Comparison of ENCODE assay signal across 9 cellular contexts in genomic region chr17:2710075-2710803, GRCh38. TPM values are rescaled to one million over a fixed set of nuclear protein-coding genes. Genes with fewer than 3 reads are reported as not detected.
A peak's percentile ranks its signal among the peaks of the same experiment; 100 is the strongest.
DNase-seq lines count a peak whose midpoint lies in the region; ATAC-seq, FAIRE-seq and TF ChIP-seq lines count a peak whose summit lies in the region.
"Had no signal": no experiment of that assay in that cellular context is flagged by ENCODE, and none has a peak within 500 bp of the region (broad histone marks: within the 10 kb centered on the region; RNA-seq: fewer than 3 reads in every experiment).

No MANE protein-coding gene starts in this region.

- H3K36me3 Mint-ChIP-seq in activated CD8-positive, alpha-beta memory T cell treated with anti-CD3 and anti-CD28 coated beads, Interleukin-2, amount 10 ng/mL, durations not matched to agents 7 days and 5 days = peaks cover 2% of the 10 kb centered on the region
- H3K36me3 Mint-ChIP-seq in activated T-helper 1 cell treated with anti-CD3 and anti-CD28 coated beads, Interleukin-12 subunit alpha, Interleukin-12 subunit beta, Interleukin-2, Interleukin-4 antibody, amounts not matched to agents 30 ng/mL and 10 ng/mL and 1 ng/mL, durations not matched to agents 14 hours and 24 hours and 36 hours (ENCODE audit: low read depth) = peaks cover 2% of the 10 kb centered on the region

- H3K4me1 Mint-ChIP-seq in activated CD8-positive, alpha-beta memory T cell treated with anti-CD3 and anti-CD28 coated beads, Interleukin-2, amount 10 ng/mL, durations not matched to agents 7 days and 5 days = peaks cover 37% of the 10 kb centered on the region
- peaks cover 37% of the 10 kb centered on the region for H3K4me1 Mint-ChIP-seq in activated T-helper 1 cell treated with anti-CD3 and anti-CD28 coated beads, Interleukin-12 subunit alpha, Interleukin-12 subunit beta, Interleukin-2, Interleukin-4 antibody, amounts not matched to agents 30 ng/mL and 10 ng/mL and 1 ng/mL, durations not matched to agents 14 hours and 24 hours and 36 hours (ENCODE audit: low read depth)

- FAIRE-seq in keratinocyte (lab: Jason Lieb, UNC) = no peak
- FAIRE-seq: G401.6 had no signal

- H3K36me3 ChIP-seq in keratinocyte (ENCODE audit: control insufficient read depth in 2 of 2, extremely low read depth in 1 of 2, insufficient read depth in 2 of 2, low read length in 2 of 2) (peaks cover 0 to 2% of the 10 kb centered on the region in 2 experiments), testis (ENCODE audit: low read depth, missing control alignments) (no peaks in the 10 kb centered on the region)

- peak overlapping the region; percentile 76 for H3K27ac ChIP-seq in keratinocyte (ENCODE audit: control insufficient read depth, insufficient read depth, low read length)
- peak overlapping the region; percentile 29 to 58 for H3K27ac ChIP-seq in testis

- H3K4me2 ChIP-seq in keratinocyte (ENCODE audit: control insufficient read depth, extremely low read depth, insufficient read depth, low read depth, low read length) = peak overlapping the region; percentile 83

- CTCF ChIA-PET in activated CD8-positive, alpha-beta memory T cell treated with anti-CD3 and anti-CD28 coated beads, Interleukin-2, amount 10 ng/mL, durations not matched to agents 7 days and 5 days (lab: Charles Lee) = interaction anchor here (0.6 to 1.4 kb wide), 5 partner anchors 11 to 1930 kb away, joined by 3 to 6 read pairs (median 3); no protein-coding TSS in a partner anchor

- H3K27me3 ChIP-seq in keratinocyte (ENCODE audit: control insufficient read depth, extremely low read depth, insufficient read depth, low read length) (no peaks in the 10 kb centered on the region), testis (no peaks in the 10 kb centered on the region)

- no peaks in the 10 kb centered on the region for H3K9me3 ChIP-seq in keratinocyte (ENCODE audit: control insufficient read depth, low read depth, low read length)
- no peaks in the 10 kb centered on the region for H3K9me3 ChIP-seq in testis

- intact Hi-C loops in activated T-helper 1 cell treated with anti-CD3 and anti-CD28 coated beads, Interleukin-12 subunit alpha, Interleukin-12 subunit beta, Interleukin-2, Interleukin-4 antibody, amounts not matched to agents 30 ng/mL and 10 ng/mL and 1 ng/mL, durations not matched to agents 14 hours and 24 hours and 36 hours (cut with micrococcal nuclease) = loop anchor here (2.0 kb wide), 1 partner anchor 317 kb away; no protein-coding TSS in a partner anchor
- intact Hi-C loops in testis (cut with DNase I; ENCODE audit: low total_unique reads) = no loop called here

- H4K20me1 ChIP-seq in keratinocyte (ENCODE audit: control insufficient read depth, extremely low read depth, insufficient read depth, low read length) = peaks cover 38% of the 10 kb centered on the region

- peak overlapping the region; percentile 86 for H3K4me3 Mint-ChIP-seq in activated CD8-positive, alpha-beta memory T cell treated with anti-CD3 and anti-CD28 coated beads, Interleukin-2, amount 10 ng/mL, durations not matched to agents 7 days and 5 days
- peak overlapping the region; percentile 95 for H3K4me3 Mint-ChIP-seq in activated T-helper 1 cell treated with anti-CD3 and anti-CD28 coated beads, Interleukin-12 subunit alpha, Interleukin-12 subunit beta, Interleukin-2, Interleukin-4 antibody, amounts not matched to agents 30 ng/mL and 10 ng/mL and 1 ng/mL, durations not matched to agents 14 hours and 24 hours and 36 hours

- 18 to 29% methylated on average over 7 to 16 of the region's 16 CpGs for WGBS in testis, 2 donors

- no peak for DNase-seq in activated CD8-positive, alpha-beta memory T cell treated with anti-CD3 and anti-CD28 coated beads, Interleukin-2, amount 10 ng/mL, durations not matched to agents 7 days and 5 days
- DNase-seq in activated CD8-positive, alpha-beta memory T cell treated with anti-CD3 and anti-CD28 coated beads, Interleukin-2, amount 50 U/mL, for 4 hours = no peak
- DNase-seq in activated T-helper 1 cell treated with anti-CD3 and anti-CD28 coated beads, Interleukin-12 subunit alpha, Interleukin-12 subunit beta, Interleukin-2, Interleukin-4 antibody, amounts not matched to agents 30 ng/mL and 10 ng/mL and 1 ng/mL, durations not matched to agents 14 hours and 24 hours and 36 hours (ENCODE audit: low spot score) = no peak
- DNase-seq in keratinocyte (ENCODE audit: low read depth, low spot score) = no peak
- no peak for DNase-seq in testis
- DNase-seq in activated CD4-positive, CD25-positive, alpha-beta regulatory T cell treated with anti-CD3 and anti-CD28 coated beads, Interleukin-2, amount 50 U/mL, for 72 hours = no peak
- DNase-seq in stimulated activated CD8-positive, alpha-beta memory T cell treated with anti-CD3 and anti-CD28 coated beads, Interleukin-4, amount 100 ng/mL, for 48 hours = no peak

- H3K79me2 ChIP-seq in keratinocyte (ENCODE audit: control insufficient read depth, insufficient read depth, low read length) = peaks cover 69% of the 10 kb centered on the region

- no peak overlapping the region for H2AFZ ChIP-seq in keratinocyte (ENCODE audit: control insufficient read depth, low read length)

- H3K9me1 ChIP-seq in keratinocyte (ENCODE audit: control insufficient read depth, extremely low read depth, insufficient read depth, low read length) = peaks cover 2% of the 10 kb centered on the region

- peak overlapping the region; percentile 52 to 79 (median 59) for H3K4me3 ChIP-seq in keratinocyte (ENCODE audit: control insufficient read depth in 2 of 3, extremely low read depth in 1 of 3, insufficient read depth in 2 of 3, low read depth in 1 of 3, low read length in 3 of 3)
- H3K4me3 ChIP-seq in testis = peak overlapping the region; percentile 85 to 88

- TF ChIP-seq CTCF in keratinocyte (optimal IDR thresholded peaks at IDR 0.05 in 1 of 3, IDR thresholded peaks at IDR 0.05 in 1 of 3, conservative IDR thresholded peaks at IDR 0.05 in 1 of 3; ENCODE audit: extremely low read depth in 1 of 3, insufficient read depth in 2 of 3, low read length in 3 of 3) (no peak), testis (IDR thresholded peaks at IDR 0.05) (no peak)

- H3K9me3 Mint-ChIP-seq in activated CD8-positive, alpha-beta memory T cell treated with anti-CD3 and anti-CD28 coated beads, Interleukin-2, amount 10 ng/mL, durations not matched to agents 7 days and 5 days (ENCODE audit: low read depth) = no peaks in the 10 kb centered on the region
- no peaks in the 10 kb centered on the region for H3K9me3 Mint-ChIP-seq in activated T-helper 1 cell treated with anti-CD3 and anti-CD28 coated beads, Interleukin-12 subunit alpha, Interleukin-12 subunit beta, Interleukin-2, Interleukin-4 antibody, amounts not matched to agents 30 ng/mL and 10 ng/mL and 1 ng/mL, durations not matched to agents 14 hours and 24 hours and 36 hours

- dilution Hi-C loops in keratinocyte (cut with MboI; ENCODE audit: extremely low pct_ligation_motif_present, low sequenced_read_pairs) = no loop called here

- ATAC-seq in activated CD8-positive, alpha-beta memory T cell treated with anti-CD3 and anti-CD28 coated beads, Interleukin-2, amount 10 ng/mL, durations not matched to agents 7 days and 5 days = no peak
- no peak for ATAC-seq in GM21737 (IDR thresholded peaks at IDR 0.05; ENCODE audit: unreplicated experiment)

- no peaks in the 10 kb centered on the region for H3K27me3 Mint-ChIP-seq in activated CD8-positive, alpha-beta memory T cell treated with anti-CD3 and anti-CD28 coated beads, Interleukin-2, amount 10 ng/mL, durations not matched to agents 7 days and 5 days
- no peaks in the 10 kb centered on the region for H3K27me3 Mint-ChIP-seq in activated T-helper 1 cell treated with anti-CD3 and anti-CD28 coated beads, Interleukin-12 subunit alpha, Interleukin-12 subunit beta, Interleukin-2, Interleukin-4 antibody, amounts not matched to agents 30 ng/mL and 10 ng/mL and 1 ng/mL, durations not matched to agents 14 hours and 24 hours and 36 hours (ENCODE audit: insufficient read depth)

- peak overlapping the region; percentile 78 for H3K9ac ChIP-seq in keratinocyte (ENCODE audit: control insufficient read depth, extremely low read depth, insufficient read depth, low read length)

- H3K27ac Mint-ChIP-seq in activated CD8-positive, alpha-beta memory T cell treated with anti-CD3 and anti-CD28 coated beads, Interleukin-2, amount 10 ng/mL, durations not matched to agents 7 days and 5 days = peak overlapping the region; percentile 87
- H3K27ac Mint-ChIP-seq in activated T-helper 1 cell treated with anti-CD3 and anti-CD28 coated beads, Interleukin-12 subunit alpha, Interleukin-12 subunit beta, Interleukin-2, Interleukin-4 antibody, amounts not matched to agents 30 ng/mL and 10 ng/mL and 1 ng/mL, durations not matched to agents 14 hours and 24 hours and 36 hours = peak overlapping the region; percentile 92

- no peak for TF ChIP-seq POLR2A in testis (IDR thresholded peaks at IDR 0.05)

- H3K4me1 ChIP-seq in keratinocyte (ENCODE audit: control insufficient read depth, extremely low read depth, insufficient read depth, low read length) (peaks cover 44% of the 10 kb centered on the region), testis (peaks cover 45% of the 10 kb centered on the region)

RNA-seq across cellular contexts. Expression of gene CLUH, which starts 1.3 kb away (rescaled TPM):
- 10 to 100 TPM; 65.0 to 81.1 TPM for total RNA-seq in activated CD8-positive, alpha-beta memory T cell treated with anti-CD3 and anti-CD28 coated beads, Interleukin-2, amount 10 ng/mL, durations not matched to agents 7 days and 5 days
- 173 and 179 TPM in 2 replicates for total RNA-seq in activated T-helper 1 cell treated with anti-CD3 and anti-CD28 coated beads, Interleukin-12 subunit alpha, Interleukin-12 subunit beta, Interleukin-2, Interleukin-4 antibody, amounts not matched to agents 30 ng/mL and 10 ng/mL and 1 ng/mL, durations not matched to agents 14 hours and 24 hours and 36 hours
- 24.0 to 50.7 TPM (median 31.4 TPM) in 3 replicates for polyA plus RNA-seq in keratinocyte
- 66.4 TPM for polyA plus RNA-seq in keratinocyte (2011; ENCODE audit: low read depth)
- polyA plus RNA-seq in keratinocyte (2011; cell fraction: cytosol; rRNA removed) = 15.9 and 41.8 TPM in 2 replicates
- 167 and 176 TPM in 2 replicates for polyA plus RNA-seq in keratinocyte (2011; cell fraction: nucleus; rRNA removed)
- 56.8 and 73.4 TPM in 2 replicates for polyA plus RNA-seq in keratinocyte (2012; ENCODE audit: low replicate concordance)
- 29.8 to 104 TPM (median 39.3 TPM) in 3 replicates for polyA minus RNA-seq in keratinocyte
- 72.3 TPM for polyA minus RNA-seq in keratinocyte (2011; cell fraction: cytosol; rRNA and poly(A)+ RNA removed)
- polyA minus RNA-seq in keratinocyte (2011; cell fraction: nucleus; rRNA and poly(A)+ RNA removed) = 77.1 and 108 TPM in 2 replicates
- 100 to 1,000 TPM; 173 to 183 TPM for total RNA-seq in testis
- polyA plus RNA-seq in testis (ENCODE audit: insufficient read depth, low read depth, low replicate concordance) = 60.1 TPM

RNA-seq across cellular contexts. Expression of gene CCDC92B, which starts 39.2 kb away (rescaled TPM):
- under 1 TPM in 1 of 2 experiments, not detected in 1; 0.12 TPM for total RNA-seq in activated CD8-positive, alpha-beta memory T cell treated with anti-CD3 and anti-CD28 coated beads, Interleukin-2, amount 10 ng/mL, durations not matched to agents 7 days and 5 days
- total RNA-seq in activated T-helper 1 cell treated with anti-CD3 and anti-CD28 coated beads, Interleukin-12 subunit alpha, Interleukin-12 subunit beta, Interleukin-2, Interleukin-4 antibody, amounts not matched to agents 30 ng/mL and 10 ng/mL and 1 ng/mL, durations not matched to agents 14 hours and 24 hours and 36 hours = 0.23 TPM in 1 of 2 replicates, not detected in the other
- polyA plus RNA-seq in keratinocyte (0.01 TPM in 1 of 3 replicates, not detected in the others), testis (ENCODE audit: insufficient read depth, low read depth, low replicate concordance) (2.2 TPM)
- polyA plus RNA-seq in keratinocyte (2011; ENCODE audit: low read depth) = not detected
- polyA plus RNA-seq in keratinocyte (2011; cell fraction: cytosol; rRNA removed) = not detected in 2 replicates
- polyA plus RNA-seq in keratinocyte (2011; cell fraction: nucleus; rRNA removed) = 0.06 TPM in 1 of 2 replicates, not detected in the other
- polyA plus RNA-seq in keratinocyte (2012; ENCODE audit: low replicate concordance) = not detected in 2 replicates
- not detected in 3 replicates for polyA minus RNA-seq in keratinocyte
- not detected for polyA minus RNA-seq in keratinocyte (2011; cell fraction: cytosol; rRNA and poly(A)+ RNA removed)
- polyA minus RNA-seq in keratinocyte (2011; cell fraction: nucleus; rRNA and poly(A)+ RNA removed) = not detected in 2 replicates
- 1 to 10 TPM; 3.9 to 4.0 TPM for total RNA-seq in testis
